In genomic region chr10:1738950-1739349, GRCh38 we compare ENCODE assay signal across 15 cellular contexts. TPM values are rescaled to one million over a fixed set of nuclear protein-coding genes. Genes with fewer than 3 reads are reported as not detected.
A peak's percentile ranks its signal among the peaks of the same experiment; 100 is the strongest.
DNase-seq lines count a peak whose midpoint lies in the region; ATAC-seq and TF ChIP-seq lines count a peak whose summit lies in the region.
"Had no signal": no experiment of that assay in that cellular context is flagged by ENCODE, and none has a peak within 500 bp of the region (broad histone marks: within the 10 kb centered on the region; RNA-seq: fewer than 3 reads in every experiment).

No MANE protein-coding gene starts in this region.

- H4K20me1 ChIP-seq in H9 (ENCODE audit: control insufficient read depth, insufficient read depth, insufficient read length): no peaks in the 10 kb centered on the region

- no peaks in the 10 kb centered on the region for H3K4me1 ChIP-seq in H9 (ENCODE audit: insufficient read depth, low read length)

- ATAC-seq in GM19025 (IDR thresholded peaks at IDR 0.05; ENCODE audit: low read depth, unreplicated experiment) (peak; percentile 37), HG02678 (IDR thresholded peaks at IDR 0.05; ENCODE audit: unreplicated experiment) (peak; percentile 57), HG03520 (IDR thresholded peaks at IDR 0.05; ENCODE audit: unreplicated experiment) (peak; percentile 61)
- no peak for ATAC-seq in effector memory CD8-positive, alpha-beta T cell (replicated peaks)
- ATAC-seq: natural killer cell treated with Interleukin-12 subunit alpha and Interleukin-12 subunit beta and Interleukin-15 and Interleukin-18, amount 100 ng/mL, for 72 hours; sciatic nerve had no signal

- no peak overlapping the region for H3K4me2 ChIP-seq in H9 (ENCODE audit: insufficient read depth, insufficient read length, low read length)

- H3K79me2 ChIP-seq in H9 (ENCODE audit: insufficient read depth, low read length): no peaks in the 10 kb centered on the region

- WGBS in H9 (ENCODE audit: extremely low coverage, insufficient read length, low lambda C conversion rate): no CpG with 5 or more reads among the region's 5 CpGs

- H3K9ac ChIP-seq in H9 (ENCODE audit: extremely low read depth, insufficient read length, low read length): no peak overlapping the region
- H3K9ac ChIP-seq: GM23248 had no signal

- H3K56ac ChIP-seq in H9 (ENCODE audit: insufficient read length, low read depth, low read length): no peak overlapping the region

- H2AK5ac ChIP-seq in H9 (ENCODE audit: insufficient read length, low read length): no peak overlapping the region

- H3K9me3 ChIP-seq in H9 (ENCODE audit: control insufficient read depth, low read depth, low read length): no peaks in the 10 kb centered on the region

- H2BK20ac ChIP-seq in H9 (ENCODE audit: low read depth, low read length, poor library complexity, severe bottlenecking): no peak overlapping the region

- H3K4me3 Mint-ChIP-seq in effector memory CD8-positive, alpha-beta T cell: no peak overlapping the region
- H3K4me3 Mint-ChIP-seq in H9: no peak overlapping the region
- H3K4me3 Mint-ChIP-seq: natural killer cell treated with Interleukin-12 subunit alpha and Interleukin-12 subunit beta and Interleukin-15 and Interleukin-18, amount 100 ng/mL, for 72 hours had no signal

- no peak for TF ChIP-seq CTCF in GM10248 (IDR thresholded peaks at IDR 0.05; ENCODE audit: control extremely low read depth, extremely low read depth, low read depth, missing control alignments)
- no peak for TF ChIP-seq CTCF in H9 (conservative IDR thresholded peaks at IDR 0.05)

- peaks cover 0 to 2% of the 10 kb centered on the region in 2 donors for H3K4me1 Mint-ChIP-seq in effector memory CD8-positive, alpha-beta T cell (ENCODE audit: low read depth in 2 of 2)
- H3K4me1 Mint-ChIP-seq in H9: peaks cover 14 to 16% of the 10 kb centered on the region in 2 experiments

- H4K91ac ChIP-seq in H9 (ENCODE audit: insufficient read length, low read depth, low read length): no peak overlapping the region

- no peak overlapping the region for H2AFZ ChIP-seq in H9 (ENCODE audit: low read length)
- H2AFZ ChIP-seq: GM23248 had no signal

- CTCF ChIA-PET in GM10248 (lab: Yijun Ruan, JAX): interaction anchor here (0.8 to 2.0 kb wide), 4 partner anchors 9 to 22 kb away, joined by 3 to 9 read pairs (median 4); no protein-coding TSS in a partner anchor

- no peak overlapping the region for H2BK12ac ChIP-seq in H9 (ENCODE audit: insufficient read length, low read depth, low read length)

- H3K27ac ChIP-seq in H9 (ENCODE audit: insufficient read length, low read depth, low read length): no peak overlapping the region
- H3K27ac ChIP-seq: GM23248, RWPE1 had no signal

- no peak overlapping the region for H4K5ac ChIP-seq in H9 (ENCODE audit: insufficient read length, low read depth, low read length)

- H3K27ac Mint-ChIP-seq in effector memory CD8-positive, alpha-beta T cell: no peak overlapping the region
- H3K27ac Mint-ChIP-seq in H9: no peak overlapping the region
- H3K27ac Mint-ChIP-seq: natural killer cell treated with Interleukin-12 subunit alpha and Interleukin-12 subunit beta and Interleukin-15 and Interleukin-18, amount 100 ng/mL, for 72 hours had no signal

- no peak overlapping the region for H2BK120ac ChIP-seq in H9 (ENCODE audit: low read depth, low read length, poor library complexity, severe bottlenecking)

- H3K27me3 ChIP-seq in H9 (ENCODE audit: insufficient read depth, low read length): peaks cover 15% of the 10 kb centered on the region

- no peak overlapping the region for H2BK5ac ChIP-seq in H9 (ENCODE audit: insufficient read length, low read length)

- H2BK15ac ChIP-seq in H9 (ENCODE audit: low read depth, low read length): no peak overlapping the region

- no peaks in the 10 kb centered on the region for H3K36me3 Mint-ChIP-seq in effector memory CD8-positive, alpha-beta T cell (ENCODE audit: insufficient read depth)
- no peaks in the 10 kb centered on the region for H3K36me3 Mint-ChIP-seq in H9 (ENCODE audit: insufficient read depth in 1 of 3, low read depth in 3 of 3)
- H3K36me3 Mint-ChIP-seq: natural killer cell treated with Interleukin-12 subunit alpha and Interleukin-12 subunit beta and Interleukin-15 and Interleukin-18, amount 100 ng/mL, for 72 hours had no signal

- H3T11ph ChIP-seq in H9 (ENCODE audit: low read length): no peak overlapping the region

- POLR2A ChIA-PET in GM10248 (lab: Yijun Ruan, JAX): no interaction called here

- H3K14ac ChIP-seq in H9 (ENCODE audit: insufficient read depth, low read length): no peak overlapping the region

- DNase-seq in GM10248 (ENCODE audit: extremely low spot score) (peak; percentile 58), NOMO-1 treated with dmso at 0.1 percent for 144 hours (lab: John Stamatoyannopoulos, UW; ENCODE audit: unreplicated experiment) (no peak), H9 (no peak)
- no peak for DNase-seq in effector memory CD8-positive, alpha-beta T cell
- no peak for DNase-seq in stimulated activated CD4-positive, alpha-beta T cell treated with anti-CD3 and anti-CD28 coated beads, Interleukin-4, amount 100 ng/mL, for 24 hours
- DNase-seq: activated CD8-positive, alpha-beta memory T cell treated with anti-CD3 and anti-CD28 coated beads, Interleukin-2, amount 50 U/mL, for 48 hours; GM23248; IMR-90; NCI-H2081 treated with DMSO at 0.1 percent for 48 hours had no signal

- no peaks in the 10 kb centered on the region for H3K9me3 Mint-ChIP-seq in effector memory CD8-positive, alpha-beta T cell
- H3K9me3 Mint-ChIP-seq in H9: no peaks in the 10 kb centered on the region
- H3K9me3 Mint-ChIP-seq: natural killer cell treated with Interleukin-12 subunit alpha and Interleukin-12 subunit beta and Interleukin-15 and Interleukin-18, amount 100 ng/mL, for 72 hours had no signal

- H3K79me1 ChIP-seq in H9 (ENCODE audit: insufficient read depth, low read depth, low read length, poor library complexity, severe bottlenecking): no peaks in the 10 kb centered on the region

- peaks cover 69 to 93% of the 10 kb centered on the region in 2 donors for H3K27me3 Mint-ChIP-seq in effector memory CD8-positive, alpha-beta T cell
- peaks cover 78% of the 10 kb centered on the region for H3K27me3 Mint-ChIP-seq in H9 (ENCODE audit: low read depth)

- peaks cover 19% of the 10 kb centered on the region for H3K23me2 ChIP-seq in H9 (ENCODE audit: insufficient read length, low read depth, low read length, poor library complexity, severe bottlenecking)

- H3K18ac ChIP-seq in H9 (ENCODE audit: insufficient read length, low read depth, low read length): no peak overlapping the region

- H3K23ac ChIP-seq in H9 (ENCODE audit: insufficient read length, low read depth, low read length): no peak overlapping the region

- no peak overlapping the region for H3K4ac ChIP-seq in H9 (ENCODE audit: low read depth, low read length)

- H4K8ac ChIP-seq in H9 (replicated peaks; ENCODE audit: insufficient read length, low read depth, low read length): no peak overlapping the region

RNA-seq across cellular contexts. Expression of gene ADARB2, which starts 1.6 kb away (rescaled TPM):
- total RNA-seq in H9 (2021): 0.87 and 1.0 TPM in 2 replicates
- total RNA-seq: GM23248; IMR-90; natural killer cell treated with Interleukin-12 subunit alpha and Interleukin-12 subunit beta and Interleukin-15 and Interleukin-18, amount 100 ng/mL, for 72 hours had no signal
